18 cellular contexts compared by ENCODE assay signal in genomic region chr6:4403023-4403752, GRCh38.
DNase-seq lines count a peak whose midpoint lies in the region; ATAC-seq and TF ChIP-seq lines count a peak whose summit lies in the region.
"Had no signal": no experiment of that assay in that cellular context is flagged by ENCODE, and none has a peak within 500 bp of the region (broad histone marks: within the 10 kb centered on the region; RNA-seq: fewer than 3 reads in every experiment).

No MANE protein-coding gene starts in this region.

- peak overlapping the region; percentile 66 for H4K8ac ChIP-seq in mesenchymal stem cell (ENCODE audit: low read length)

- H3K27me3 ChIP-seq in OCI-LY3 (ENCODE audit: low read depth, low read length) (no peaks in the 10 kb centered on the region), mesenchymal stem cell (ENCODE audit: control insufficient read depth in 1 of 2, insufficient read depth in 1 of 2, low read length in 2 of 2) (no peaks in the 10 kb centered on the region), tibial artery (no peaks in the 10 kb centered on the region)
- H3K27me3 ChIP-seq: BE2C, uterus had no signal

- no peak overlapping the region for H3K14ac ChIP-seq in mesenchymal stem cell (ENCODE audit: low read length in 2 of 2)

- no peak overlapping the region for H4K91ac ChIP-seq in mesenchymal stem cell (ENCODE audit: low read length)

- H3K4me1 ChIP-seq in OCI-LY3 (ENCODE audit: low read length) (peaks cover 23% of the 10 kb centered on the region), mesenchymal stem cell (ENCODE audit: control insufficient read depth, insufficient read depth, low read depth, low read length) (peaks cover 9% of the 10 kb centered on the region), tibial artery (peaks cover 0 to 30% (median 26%) of the 10 kb centered on the region in 4 donors)
- H3K4me1 ChIP-seq: BE2C had no signal

- no peaks in the 10 kb centered on the region for H4K20me1 ChIP-seq in OCI-LY3 (ENCODE audit: insufficient read depth, low read length)

- peaks cover 12% of the 10 kb centered on the region for H3K9me3 Mint-ChIP-seq in chondrocyte (ENCODE audit: low read depth)

- TF ChIP-seq CTCF in OCI-LY3 (IDR thresholded peaks at IDR 0.05; ENCODE audit: low read depth, low read length) = no peak
- TF ChIP-seq CTCF in chondrocyte (IDR thresholded peaks at IDR 0.05) = no peak
- TF ChIP-seq CTCF in tibial artery (IDR thresholded peaks at IDR 0.05) = no peak

- peak overlapping the region; percentile 37 to 61 for H3K18ac ChIP-seq in mesenchymal stem cell (ENCODE audit: low read depth in 1 of 2, low read length in 2 of 2)

- H3K23ac ChIP-seq in mesenchymal stem cell (ENCODE audit: low read length in 2 of 2) = no peak overlapping the region

- peak overlapping the region; percentile 15 to 56 for H2BK12ac ChIP-seq in mesenchymal stem cell (ENCODE audit: low read length in 2 of 2)

- peaks cover 3% of the 10 kb centered on the region for H3K36me3 ChIP-seq in OCI-LY3 (replicated peaks; ENCODE audit: low read depth, low read length)
- H3K36me3 ChIP-seq in mesenchymal stem cell (ENCODE audit: control insufficient read depth in 1 of 2, insufficient read depth in 2 of 2, low read depth in 1 of 2, low read length in 2 of 2) = peaks cover 0 to 2% of the 10 kb centered on the region in 2 experiments
- no peaks in the 10 kb centered on the region for H3K36me3 ChIP-seq in tibial artery
- H3K36me3 ChIP-seq: BE2C, uterus had no signal

- intact Hi-C loops in tibial artery (cut with DNase I; ENCODE audit: low total_unique reads) = no loop called here

- ATAC-seq in esophagus mucosa = no peak
- ATAC-seq: activated CD8-positive, alpha-beta memory T cell treated with anti-CD3 and anti-CD28 coated beads, Interleukin-2, amount 10 ng/mL, durations not matched to agents 7 days and 5 days; left colon had no signal

- H3K27ac Mint-ChIP-seq in chondrocyte (ENCODE audit: unreplicated experiment) = peak overlapping the region; percentile 76
- H3K27ac Mint-ChIP-seq: activated CD8-positive, alpha-beta memory T cell treated with anti-CD3 and anti-CD28 coated beads, Interleukin-2, amount 10 ng/mL, durations not matched to agents 7 days and 5 days; stimulated activated naive CD8-positive, alpha-beta T cell treated with anti-CD3 and anti-CD28 coated beads, Interleukin-15, Interleukin-2, amounts not matched to agents 100 ng/mL and 50 ng/mL, for 24 hours had no signal

- H2AFZ ChIP-seq in OCI-LY3 (ENCODE audit: low read depth, low read length) (no peak overlapping the region), mesenchymal stem cell (ENCODE audit: low read depth, low read length) (no peak overlapping the region)

- no peak overlapping the region for H3K27ac ChIP-seq in OCI-LY3 (ENCODE audit: low read length)
- no peak overlapping the region for H3K27ac ChIP-seq in mesenchymal stem cell (ENCODE audit: low read length, poor library complexity, severe bottlenecking)
- H3K27ac ChIP-seq in tibial artery = peak overlapping the region; percentile 45 to 53
- H3K27ac ChIP-seq: uterus had no signal

- H3K36me3 Mint-ChIP-seq in chondrocyte (ENCODE audit: low read depth) = peaks cover 3% of the 10 kb centered on the region
- H3K36me3 Mint-ChIP-seq: activated CD8-positive, alpha-beta memory T cell treated with anti-CD3 and anti-CD28 coated beads, Interleukin-2, amount 10 ng/mL, durations not matched to agents 7 days and 5 days had no signal

- WGBS in mesenchymal stem cell = 98% methylated on average over 12 of the region's 12 CpGs

- DNase-seq in chondrocyte (ENCODE audit: low spot score) (no peak), mesenchymal stem cell (no peak), tibial artery (no peak), HuH-7 (ENCODE audit: low spot score) (no peak), retina (no peak)
- DNase-seq: activated CD4-positive, alpha-beta T cell treated with anti-CD3 and anti-CD28 coated beads for 4 hours; activated CD8-positive, alpha-beta memory T cell treated with anti-CD3 and anti-CD28 coated beads, Interleukin-2, amount 10 ng/mL, durations not matched to agents 7 days and 5 days; BE2C; left colon; NCI-H1417 treated with DMSO at 0.1 percent for 48 hours; NCI-H2171 treated with DMSO at 0.1 percent for 48 hours; NCI-H69; stimulated activated CD4-positive, alpha-beta T cell treated with anti-CD3 and anti-CD28 coated beads, Interleukin-1b, Interleukin-23, amount 100 ng/mL, for 48 hours; SW 1271 had no signal

- no peak overlapping the region for H2BK5ac ChIP-seq in mesenchymal stem cell (ENCODE audit: low read depth, low read length, poor library complexity, severe bottlenecking)

- no peak overlapping the region for H3K4me3 Mint-ChIP-seq in chondrocyte (ENCODE audit: unreplicated experiment)
- H3K4me3 Mint-ChIP-seq: activated CD8-positive, alpha-beta memory T cell treated with anti-CD3 and anti-CD28 coated beads, Interleukin-2, amount 10 ng/mL, durations not matched to agents 7 days and 5 days; stimulated activated naive CD8-positive, alpha-beta T cell treated with anti-CD3 and anti-CD28 coated beads, Interleukin-15, Interleukin-2, amounts not matched to agents 100 ng/mL and 50 ng/mL, for 24 hours had no signal

- H2AK5ac ChIP-seq in mesenchymal stem cell (ENCODE audit: low read length, severe bottlenecking) = no peak overlapping the region

- H2BK15ac ChIP-seq in mesenchymal stem cell (ENCODE audit: low read depth, poor library complexity, severe bottlenecking) = no peak overlapping the region

- H3K9ac ChIP-seq in OCI-LY3 (ENCODE audit: low read length) (no peak overlapping the region), mesenchymal stem cell (ENCODE audit: low read length) (peak overlapping the region; percentile 58)

- H3K4ac ChIP-seq in mesenchymal stem cell (ENCODE audit: low read depth in 1 of 2, low read length in 2 of 2) = peak overlapping the region in 1 of 2 experiments; percentile 39

- H3K4me2 ChIP-seq in OCI-LY3 (ENCODE audit: low read length) (0 out of 2 replicates have a peak overlapping the region, but pooled peaks have one; percentile 15), mesenchymal stem cell (ENCODE audit: low read length, poor library complexity, severe bottlenecking) (no peak overlapping the region)

- H3K27me3 Mint-ChIP-seq in chondrocyte (ENCODE audit: low read depth) = no peaks in the 10 kb centered on the region

- H3K79me1 ChIP-seq in mesenchymal stem cell (replicated peaks; ENCODE audit: low read length, poor library complexity, severe bottlenecking) = no peaks in the 10 kb centered on the region

- 0 out of 2 replicates have a peak, but pooled peaks cover 8% of the 10 kb centered on the region for H3K9me3 ChIP-seq in OCI-LY3 (ENCODE audit: insufficient read depth, low read length)
- no peaks in the 10 kb centered on the region for H3K9me3 ChIP-seq in mesenchymal stem cell (ENCODE audit: control insufficient read depth, low read length)
- no peaks in the 10 kb centered on the region for H3K9me3 ChIP-seq in tibial artery
- H3K9me3 ChIP-seq: BE2C, uterus had no signal

- H3K4me3 ChIP-seq in OCI-LY3 (ENCODE audit: low read length) (no peak overlapping the region), mesenchymal stem cell (ENCODE audit: insufficient read depth in 1 of 2, low read depth in 1 of 2, low read length in 2 of 2) (peak overlapping the region in 1 of 2 experiments; percentile 19), tibial artery (no peak overlapping the region)
- H3K4me3 ChIP-seq: uterus had no signal

- H3K79me2 ChIP-seq in OCI-LY3 (ENCODE audit: low read length) = no peaks in the 10 kb centered on the region

- peaks cover 26% of the 10 kb centered on the region for H3K4me1 Mint-ChIP-seq in chondrocyte (ENCODE audit: low read depth)

- no peak overlapping the region for H2BK120ac ChIP-seq in mesenchymal stem cell (ENCODE audit: low read depth, low read length)

Comparison
In these comparisons a context has a peak if more than half of its experiments do, and no peak if none do; other contexts are left out.
1. H3K27ac ChIP-seq: peak in tibial artery (2 of 2); none in OCI-LY3 (single experiment) and mesenchymal stem cell (single experiment).